In the genomic region with DNA sequence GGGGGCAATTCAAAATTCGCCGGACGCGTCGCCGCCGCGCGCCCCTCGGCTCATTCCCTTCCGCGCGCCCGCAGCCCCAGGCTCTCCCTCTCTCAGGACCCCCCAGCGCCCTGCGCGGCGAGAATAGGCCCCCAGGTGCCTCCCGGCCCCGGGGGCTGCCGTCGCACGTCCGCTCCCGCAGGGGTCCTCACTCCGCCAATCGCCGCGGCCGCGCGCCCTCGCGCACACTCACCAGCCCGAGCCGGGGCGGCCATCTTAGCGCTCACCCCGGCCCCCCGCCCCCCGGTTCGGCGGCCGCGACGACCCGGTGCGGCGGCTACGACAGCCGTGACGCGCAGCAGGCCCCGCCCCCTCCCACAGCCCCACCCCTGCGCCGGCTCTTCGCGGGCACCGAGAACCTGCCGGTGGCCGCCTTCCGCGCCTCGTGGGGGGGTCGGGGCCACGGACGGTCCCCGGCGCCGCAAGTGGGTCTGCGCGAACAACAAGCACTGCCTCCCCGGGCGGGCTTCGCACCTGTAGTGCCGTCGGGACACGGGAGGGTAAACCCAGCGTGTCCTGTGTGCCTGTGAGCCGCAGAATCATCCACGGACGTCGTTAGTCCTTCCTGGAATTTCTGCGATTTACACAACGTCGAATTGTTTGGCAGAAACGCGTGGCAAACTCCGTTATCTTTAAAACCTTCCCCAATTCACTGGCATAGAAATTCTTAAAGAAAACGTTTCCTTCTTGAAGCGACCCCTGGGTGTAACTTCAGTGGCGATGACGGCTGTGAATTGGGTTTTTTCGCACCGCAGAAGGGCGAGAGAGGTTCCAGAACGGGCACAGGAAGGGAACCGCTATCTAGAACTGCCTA, we compare ENCODE assay signal across 8 cellular contexts. TPM values are rescaled to one million over a fixed set of nuclear protein-coding genes. Genes with fewer than 3 reads are reported as not detected.
DNase-seq lines count a peak whose midpoint lies in the region; ATAC-seq, FAIRE-seq and TF ChIP-seq lines count a peak whose summit lies in the region.

No MANE protein-coding gene starts in this region.

- H3K4me3 ChIP-seq in GM08714 (ENCODE audit: low read length) (peak overlapping the region; percentile 60; the same call in 1 of the 2 replicates), OCI-LY7 (ENCODE audit: low read depth, low read length, poor library complexity, severe bottlenecking) (peak overlapping the region; percentile 69), cardiac muscle cell (peak overlapping the region; percentile 68), trophoblast cell (ENCODE audit: low read depth, low read length) (peak overlapping the region; percentile 70), tibial nerve (peak overlapping the region; percentile 82 to 93 (median 88))

- H3K9me3 ChIP-seq in OCI-LY7 (ENCODE audit: low read length) (peaks cover 9% of the 10 kb centered on the region), cardiac muscle cell (ENCODE audit: low read depth) (no peaks in the 10 kb centered on the region), trophoblast cell (ENCODE audit: insufficient read depth, low read depth, low read length) (peaks cover 6% of the 10 kb centered on the region), tibial nerve (no peaks in the 10 kb centered on the region)

- H3K4me2 ChIP-seq in OCI-LY7 (ENCODE audit: low read length) = peak overlapping the region; percentile 71
- H3K4me2 ChIP-seq in trophoblast cell (ENCODE audit: low read length) = peak overlapping the region; percentile 76

- H3K9ac ChIP-seq in trophoblast cell (ENCODE audit: low read length) = no peak overlapping the region

- peaks cover 7% of the 10 kb centered on the region for H3K9me3 Mint-ChIP-seq in activated naive CD4-positive, alpha-beta T cell treated with anti-CD3 and anti-CD28 coated beads for 36 hours

- no peak overlapping the region for H2BK12ac ChIP-seq in trophoblast cell (ENCODE audit: low read length)

- H3K27me3 Mint-ChIP-seq in activated naive CD4-positive, alpha-beta T cell treated with anti-CD3 and anti-CD28 coated beads for 36 hours (ENCODE audit: low read depth) = no peaks in the 10 kb centered on the region

- no peaks in the 10 kb centered on the region for H3K36me3 ChIP-seq in OCI-LY7 (ENCODE audit: insufficient read depth, low read length)
- no peaks in the 10 kb centered on the region for H3K36me3 ChIP-seq in cardiac muscle cell
- H3K36me3 ChIP-seq in trophoblast cell (ENCODE audit: control insufficient read depth in 1 of 2, insufficient read depth in 2 of 2, low read length in 2 of 2) = no peaks in the 10 kb centered on the region
- no peaks in the 10 kb centered on the region for H3K36me3 ChIP-seq in tibial nerve

- H3K79me2 ChIP-seq in OCI-LY7 (ENCODE audit: insufficient read depth, low read depth, low read length) = 0 out of 2 replicates have a peak, but pooled peaks cover 9% of the 10 kb centered on the region
- no peaks in the 10 kb centered on the region for H3K79me2 ChIP-seq in trophoblast cell (ENCODE audit: control insufficient read depth, insufficient read depth, low read length, poor library complexity)

- no peak overlapping the region for H3K4ac ChIP-seq in trophoblast cell (ENCODE audit: low read depth, low read length)

- H2BK5ac ChIP-seq in trophoblast cell (ENCODE audit: low read depth, low read length, poor library complexity) = no peak overlapping the region

- H3K27ac ChIP-seq in OCI-LY7 (ENCODE audit: low read depth, low read length, poor library complexity, severe bottlenecking) (peak overlapping the region; percentile 5), cardiac muscle cell (no peak overlapping the region), trophoblast cell (ENCODE audit: low read depth, low read length) (no peak overlapping the region), tibial nerve (peak overlapping the region; percentile 77 to 96 (median 88))

- peak; percentile 69 to 90 for TF ChIP-seq POLR2A in tibial nerve (IDR thresholded peaks at IDR 0.05)

- no peak overlapping the region for H3K23ac ChIP-seq in trophoblast cell (ENCODE audit: low read length)

- no peak overlapping the region for H4K91ac ChIP-seq in trophoblast cell (ENCODE audit: low read depth, low read length)

- peak overlapping the region; percentile 89 for H3K4me3 Mint-ChIP-seq in activated naive CD4-positive, alpha-beta T cell treated with anti-CD3 and anti-CD28 coated beads for 36 hours

- no peak overlapping the region for H2AK5ac ChIP-seq in trophoblast cell (ENCODE audit: low read length)

- no peak overlapping the region for H2BK120ac ChIP-seq in trophoblast cell (ENCODE audit: insufficient read depth, low read length, poor library complexity)

- no CpG with 5 or more reads among the region's 98 CpGs for WGBS in trophoblast cell (ENCODE audit: extremely low coverage, insufficient coverage, insufficient read length)
- 7 to 12% methylated on average over 32 to 61 of the region's 98 CpGs for WGBS in tibial nerve, 2 donors

- peak; percentile 58 for DNase-seq in OCI-LY7 (ENCODE audit: low spot score)
- DNase-seq in activated naive CD4-positive, alpha-beta T cell treated with anti-CD3 and anti-CD28 coated beads for 36 hours = peak; percentile 75
- peak in 1 of 2 donors; percentile 65 for DNase-seq in cardiac muscle cell (ENCODE audit: low read depth in 1 of 2, low spot score in 1 of 2)
- DNase-seq in trophoblast cell = peak; percentile 4 to 21
- DNase-seq in tibial nerve (ENCODE audit: low spot score in 2 of 2) = peak; percentile 32 to 43
- no peak for DNase-seq in urothelium cell line (ENCODE audit: low spot score)

- ATAC-seq in GM19324 (IDR thresholded peaks at IDR 0.05; ENCODE audit: low FRiP score, unreplicated experiment) = no peak

- no peak overlapping the region for H3K18ac ChIP-seq in trophoblast cell (ENCODE audit: low read length)

- H3K4me1 Mint-ChIP-seq in activated naive CD4-positive, alpha-beta T cell treated with anti-CD3 and anti-CD28 coated beads for 36 hours (ENCODE audit: low read depth) = peaks cover 41% of the 10 kb centered on the region

- no TSS peak for BruUV-seq in OCI-LY7 (replicated peaks; lab: Mats Ljungman, UMichigan)

- peak overlapping the region; percentile 80 for H3K27ac Mint-ChIP-seq in activated naive CD4-positive, alpha-beta T cell treated with anti-CD3 and anti-CD28 coated beads for 36 hours

- no peak overlapping the region for H3K14ac ChIP-seq in trophoblast cell (ENCODE audit: low read length)

- POLR2A ChIA-PET in OCI-LY7 (lab: Charles Lee) = interaction anchor here (1.7 kb wide), 1 partner anchor 10 kb away, joined by 10 read pairs; no protein-coding TSS in a partner anchor

- H3K27me3 ChIP-seq in cardiac muscle cell = peaks cover 52% of the 10 kb centered on the region
- peaks cover 31% of the 10 kb centered on the region for H3K27me3 ChIP-seq in trophoblast cell (ENCODE audit: insufficient read depth, low read length)
- no peaks in the 10 kb centered on the region for H3K27me3 ChIP-seq in tibial nerve

- TF ChIP-seq CTCF in OCI-LY7 (conservative IDR thresholded peaks at IDR 0.05; ENCODE audit: low read length) (no peak), cardiac muscle cell (IDR thresholded peaks at IDR 0.05; ENCODE audit: low read depth, low read length) (no peak), tibial nerve (IDR thresholded peaks at IDR 0.05) (no peak)

- H3K79me1 ChIP-seq in trophoblast cell (ENCODE audit: low read length) = no peaks in the 10 kb centered on the region

- H2AFZ ChIP-seq in OCI-LY7 (ENCODE audit: low read length) (peak overlapping the region; percentile 88), trophoblast cell (ENCODE audit: insufficient read depth, low read length, poor library complexity) (peak overlapping the region; percentile 87)

- H4K20me1 ChIP-seq in OCI-LY7 (ENCODE audit: insufficient read depth, low read length) = no peaks in the 10 kb centered on the region

- FAIRE-seq in urothelium cell line (lab: Jason Lieb, UNC) = no peak

- H3K4me1 ChIP-seq in OCI-LY7 (ENCODE audit: insufficient read depth, low read length, poor library complexity, severe bottlenecking) (peaks cover 25% of the 10 kb centered on the region), cardiac muscle cell (ENCODE audit: low read depth) (no peaks in the 10 kb centered on the region), trophoblast cell (ENCODE audit: control insufficient read depth in 1 of 2, insufficient read depth in 2 of 2, low read length in 2 of 2) (peaks cover 9 to 11% of the 10 kb centered on the region in 2 experiments), tibial nerve (peaks cover 0 to 24% (median 3%) of the 10 kb centered on the region in 4 donors)

- no peak overlapping the region for H4K12ac ChIP-seq in trophoblast cell (ENCODE audit: low read depth, low read length)

- peaks cover 5% of the 10 kb centered on the region for H3K36me3 Mint-ChIP-seq in activated naive CD4-positive, alpha-beta T cell treated with anti-CD3 and anti-CD28 coated beads for 36 hours (ENCODE audit: low read depth)

- intact Hi-C loops in OCI-LY7 (cut with micrococcal nuclease; ENCODE audit: unreplicated experiment) = no loop called here
- intact Hi-C loops in activated naive CD4-positive, alpha-beta T cell treated with anti-CD3 and anti-CD28 coated beads for 36 hours (cut with micrococcal nuclease) = loop anchor here (1.0 to 5.0 kb wide), 6 partner anchors 74 to 546 kb away; partner anchors contain the start of genes AMDHD1, CCDC38, FGD6 and METAP2

- H3K9me2 ChIP-seq in OCI-LY7 (ENCODE audit: insufficient read depth, low read length) = no peaks in the 10 kb centered on the region

- H4K8ac ChIP-seq in trophoblast cell (ENCODE audit: low read depth, low read length) = peak overlapping the region; percentile 23

- peak in 1 of 2 donors; percentile 39 for TF ChIP-seq EP300 in tibial nerve (IDR thresholded peaks at IDR 0.05)

- CTCF ChIA-PET in OCI-LY7 (lab: Charles Lee; ENCODE audit: unreplicated experiment) = interaction anchor here (1.4 kb wide), 1 partner anchor 14 kb away, joined by 6 read pairs; no protein-coding TSS in a partner anchor
- CTCF ChIA-PET in activated naive CD4-positive, alpha-beta T cell treated with anti-CD3 and anti-CD28 coated beads for 36 hours (lab: Charles Lee) = interaction anchor here (1.9 kb wide), 1 partner anchor 14 kb away, joined by 9 read pairs; no protein-coding TSS in a partner anchor

RNA-seq across cellular contexts. Expression of gene USP44, which starts 2.5 kb away (rescaled TPM):
- 4.0 and 8.6 TPM in 2 replicates for total RNA-seq in OCI-LY7 (2014; rRNA removed; shearing (Covaris generic))
- total RNA-seq in OCI-LY7 (2022) (3.4 and 4.2 TPM in 2 replicates), cardiac muscle cell (0.28 and 2.2 TPM in 2 replicates), tibial nerve (10 to 100 TPM in 3 of 4 donors, 1 to 10 TPM in 1; 9.2 to 25.5 (median 12.3) TPM)
- total RNA-seq in activated naive CD4-positive, alpha-beta T cell treated with anti-CD3 and anti-CD28 coated beads for 36 hours = 1 to 10 TPM; 6.6 to 7.6 TPM
- 1.2 and 2.1 TPM in 2 replicates for polyA plus RNA-seq in cardiac muscle cell
- 0.01 and 0.06 TPM in 2 replicates for polyA plus RNA-seq in trophoblast cell (2013)

Comparison
In these comparisons a context has a peak if more than half of its experiments do, and no peak if none do; other contexts are left out.
1. H3K27ac ChIP-seq: peak in OCI-LY7 (single experiment) and tibial nerve (4 of 4); none in cardiac muscle cell (single experiment) and trophoblast cell (single experiment).
2. Peak in every context shown above with its lines, with median percentiles within 50 percentile points of each other: H3K4me3 ChIP-seq.